ENCODE assay signal across 17 cellular contexts in the genomic region with DNA sequence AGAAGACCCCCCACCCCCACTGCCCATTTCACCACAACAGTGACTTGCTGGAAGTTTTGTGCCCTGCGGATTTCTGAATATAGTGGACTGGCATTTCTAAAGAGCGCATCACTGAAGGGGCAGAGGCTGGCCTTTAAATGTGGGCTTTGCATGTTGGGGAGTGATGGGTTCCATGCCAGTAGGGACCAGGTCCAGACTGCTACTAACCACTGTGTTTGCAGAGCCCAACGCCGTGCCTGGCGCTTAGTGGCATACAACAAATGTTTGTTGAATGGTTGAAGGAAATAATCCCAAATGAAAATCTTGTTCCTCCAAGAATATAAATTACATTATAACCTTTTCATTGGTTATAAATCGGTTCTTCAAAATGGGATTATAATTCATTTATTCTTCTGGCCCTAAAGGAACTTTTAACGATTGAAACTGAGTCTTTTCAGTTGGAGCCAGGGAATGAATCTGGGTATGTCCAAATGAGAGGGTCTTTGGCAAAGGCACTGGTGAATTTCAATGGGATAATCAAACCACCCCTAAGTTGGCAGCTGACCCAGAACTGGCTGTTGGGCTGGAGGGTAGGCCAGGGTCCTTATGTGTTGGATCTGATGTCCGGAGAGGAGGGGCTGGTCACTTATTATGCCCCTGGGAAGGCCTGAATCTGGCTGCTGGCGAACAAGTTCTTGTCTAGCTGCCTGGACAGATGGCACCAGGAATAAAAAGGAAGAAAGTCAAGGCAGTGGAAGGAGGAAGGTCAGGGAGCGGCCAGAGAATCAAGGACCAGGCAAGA. TPM values are rescaled to one million over a fixed set of nuclear protein-coding genes. Genes with fewer than 3 reads are reported as not detected.
"Had no signal": no experiment of that assay in that cellular context is flagged by ENCODE, and none has a peak within 500 bp of the region (broad histone marks: within the 10 kb centered on the region; RNA-seq: fewer than 3 reads in every experiment).

No MANE protein-coding gene starts in this region.

- ATAC-seq: effector memory CD8-positive, alpha-beta T cell; naive thymus-derived CD8-positive, alpha-beta T cell; right cardiac atrium; stimulated activated naive CD8-positive, alpha-beta T cell treated with anti-CD3 and anti-CD28 coated beads, Interleukin-15, amount 100 ng/mL, for 72 hours had no signal

- H3K36me3 ChIP-seq: breast epithelium had no signal

- H3K27me3 ChIP-seq: breast epithelium, testis had no signal

- H3K27ac ChIP-seq: SK-N-MC, testis had no signal

- H3K4me1 ChIP-seq: breast epithelium, testis had no signal

- H3K9me3 ChIP-seq: testis had no signal

- H3K4me3 ChIP-seq: breast epithelium, SK-N-MC, testis had no signal

- DNase-seq: activated CD4-positive, alpha-beta T cell treated with anti-CD3 and anti-CD28 coated beads, Interleukin-2, amount 50 U/mL, for 4 hours; activated gamma-delta T cell; cerebellar nuclear complex; effector memory CD8-positive, alpha-beta T cell; foreskin fibroblast; glutamatergic neuron; hippocampal formation; mammary epithelial cell; naive thymus-derived CD8-positive, alpha-beta T cell; right cardiac atrium; stimulated activated CD4-positive, alpha-beta T cell treated with anti-CD3 and anti-CD28 coated beads, Interleukin-15, amount 100 ng/mL, for 24 hours; stimulated activated CD4-positive, alpha-beta T cell treated with anti-CD3 and anti-CD28 coated beads, Interleukin-2, amount 100 ng/mL, for 48 hours; stimulated activated naive CD8-positive, alpha-beta T cell treated with anti-CD3 and anti-CD28 coated beads, Interleukin-15, amount 100 ng/mL, for 72 hours; testis had no signal

RNA-seq across cellular contexts. Expression of gene PADI2, which starts 51.6 kb away (rescaled TPM):
- total RNA-seq: activated CD8-positive, alpha-beta memory T cell treated with anti-CD3 and anti-CD28 coated beads for 36 hours; naive thymus-derived CD8-positive, alpha-beta T cell had no signal
